ENCODE assay signal across 19 cellular contexts in genomic region chr18:37529863-37530262, GRCh38. TPM values are rescaled to one million over a fixed set of nuclear protein-coding genes. Genes with fewer than 3 reads are reported as not detected.
DNase-seq lines count a peak whose midpoint lies in the region; ATAC-seq, FAIRE-seq and TF ChIP-seq lines count a peak whose summit lies in the region.
"Had no signal": no experiment of that assay in that cellular context is flagged by ENCODE, and none has a peak within 500 bp of the region (broad histone marks: within the 10 kb centered on the region; RNA-seq: fewer than 3 reads in every experiment).

No MANE protein-coding gene starts in this region.

- no peak overlapping the region for H3K4ac ChIP-seq in mesendoderm (ENCODE audit: low read depth, low read length)

- POLR2A ChIA-PET in naive thymus-derived CD8-positive, alpha-beta T cell (lab: Charles Lee) = no interaction called here

- no peak overlapping the region for H3K56ac ChIP-seq in mesendoderm (ENCODE audit: low read length)

- 88 to 92% methylated on average over 2 to 4 of the region's 4 CpGs for WGBS in endodermal cell (ENCODE audit: insufficient coverage in 1 of 2, insufficient read length in 1 of 2), 2 experiments
- WGBS in mesendoderm (ENCODE audit: extremely low coverage, insufficient coverage, low lambda C conversion rate) = no CpG with 5 or more reads among the region's 4 CpGs

- no peaks in the 10 kb centered on the region for H3K9me3 ChIP-seq in endodermal cell (ENCODE audit: control insufficient read depth, low read length)
- H3K9me3 ChIP-seq: SJSA1 had no signal

- FAIRE-seq in D721Med (lab: Jason Lieb, UNC) = no peak
- FAIRE-seq: endometrium had no signal

- H3K4me2 ChIP-seq in mesendoderm (ENCODE audit: low read length) = no peak overlapping the region
- H3K4me2 ChIP-seq: hepatocyte had no signal

- H4K5ac ChIP-seq in mesendoderm (ENCODE audit: low read length) = no peak overlapping the region

- DNase-seq in endodermal cell (no peak), D721Med (ENCODE audit: insufficient read length, low spot score) (no peak), mesendoderm (no peak)
- DNase-seq in naive thymus-derived CD8-positive, alpha-beta T cell = no peak
- DNase-seq in activated naive CD4-positive, alpha-beta T cell treated with anti-CD3 and anti-CD28 coated beads, Interleukin-2, amount 10 ng/mL, durations not matched to agents 7 days and 5 days = no peak
- DNase-seq: activated CD4-positive, alpha-beta T cell treated with anti-CD3 and anti-CD28 coated beads for 1 hour; NCI-H510A treated with DMSO at 0.1 percent for 48 hours; stimulated activated CD4-positive, alpha-beta T cell treated with anti-CD3 and anti-CD28 coated beads, Interleukin-2, amount 100 ng/mL, for 24 hours; stimulated activated naive CD4-positive, alpha-beta T cell treated with Interleukin-2 at 50 U/mL for 16 hours had no signal

- no peaks in the 10 kb centered on the region for H3K4me1 ChIP-seq in endodermal cell (ENCODE audit: control insufficient read depth, insufficient read depth, low read length)
- H3K4me1 ChIP-seq in mesendoderm (ENCODE audit: control insufficient read depth, low read depth, low read length) = no peaks in the 10 kb centered on the region
- H3K4me1 ChIP-seq: parathyroid adenoma, SJSA1 had no signal

- no peaks in the 10 kb centered on the region for H3K79me1 ChIP-seq in mesendoderm (ENCODE audit: low read length)

- H3K27ac ChIP-seq in endodermal cell (ENCODE audit: low read depth, low read length) (no peak overlapping the region), mesendoderm (ENCODE audit: low read depth, low read length) (no peak overlapping the region)
- H3K27ac ChIP-seq: hepatocyte, parathyroid adenoma, SJSA1 had no signal

- H4K8ac ChIP-seq in mesendoderm (ENCODE audit: low read depth, low read length) = no peak overlapping the region

- H2BK15ac ChIP-seq in mesendoderm (replicated peaks; ENCODE audit: low read depth) = no peak overlapping the region

- H2BK120ac ChIP-seq in mesendoderm (ENCODE audit: low read depth, low read length) = no peak overlapping the region

- ATAC-seq in GM18517 (IDR thresholded peaks at IDR 0.05; ENCODE audit: unreplicated experiment) = peak; percentile 95
- peak; percentile 81 for ATAC-seq in GM21390 (IDR thresholded peaks at IDR 0.05; ENCODE audit: unreplicated experiment)
- peak; percentile 96 for ATAC-seq in HG03060 (IDR thresholded peaks at IDR 0.05; ENCODE audit: low read depth, unreplicated experiment)
- ATAC-seq in naive thymus-derived CD8-positive, alpha-beta T cell = no peak
- ATAC-seq: activated T-helper 17 cell treated with anti-CD3 and anti-CD28 coated beads, Interleukin-2, amount 50 U/mL, for 72 hours had no signal

- peaks cover 26% of the 10 kb centered on the region for H3K27me3 Mint-ChIP-seq in endodermal cell (ENCODE audit: insufficient read depth)
- peaks cover 15 to 57% (median 24%) of the 10 kb centered on the region in 5 donors for H3K27me3 Mint-ChIP-seq in naive thymus-derived CD8-positive, alpha-beta T cell
- peaks cover 29% of the 10 kb centered on the region for H3K27me3 Mint-ChIP-seq in activated naive CD4-positive, alpha-beta T cell treated with anti-CD3 and anti-CD28 coated beads, Interleukin-2, amount 10 ng/mL, durations not matched to agents 7 days and 5 days

- H3K23ac ChIP-seq in mesendoderm (ENCODE audit: low read length) = no peak overlapping the region

- H3K36me3 ChIP-seq in endodermal cell (ENCODE audit: control insufficient read depth, insufficient read depth, low read length) (no peaks in the 10 kb centered on the region), mesendoderm (ENCODE audit: control insufficient read depth, insufficient read depth, low read length) (no peaks in the 10 kb centered on the region)
- H3K36me3 ChIP-seq: SJSA1 had no signal

- CTCF ChIA-PET in activated naive CD4-positive, alpha-beta T cell treated with anti-CD3 and anti-CD28 coated beads, Interleukin-2, amount 10 ng/mL, durations not matched to agents 7 days and 5 days (lab: Charles Lee) = no interaction called here

- no peaks in the 10 kb centered on the region for H3K9me3 Mint-ChIP-seq in endodermal cell
- H3K9me3 Mint-ChIP-seq in naive thymus-derived CD8-positive, alpha-beta T cell = peaks cover 0 to 5% (median 0%) of the 10 kb centered on the region in 9 donors
- no peaks in the 10 kb centered on the region for H3K9me3 Mint-ChIP-seq in activated naive CD4-positive, alpha-beta T cell treated with anti-CD3 and anti-CD28 coated beads, Interleukin-2, amount 10 ng/mL, durations not matched to agents 7 days and 5 days
- H3K9me3 Mint-ChIP-seq: activated T-helper 17 cell treated with anti-CD3 and anti-CD28 coated beads, Interleukin-2, amount 50 U/mL, for 72 hours; brain had no signal

- H3K27me3 ChIP-seq in endodermal cell (ENCODE audit: control insufficient read depth, insufficient read depth, low read length, poor library complexity, severe bottlenecking) = peaks cover 30% of the 10 kb centered on the region
- no peaks in the 10 kb centered on the region for H3K27me3 ChIP-seq in mesendoderm (ENCODE audit: insufficient read depth, low read length, poor library complexity)
- H3K27me3 ChIP-seq: SJSA1 had no signal

- no peak overlapping the region for H2BK5ac ChIP-seq in mesendoderm (ENCODE audit: low read length)

- H3K4me1 Mint-ChIP-seq in endodermal cell = peaks cover 4% of the 10 kb centered on the region
- peaks cover 0 to 10% (median 2%) of the 10 kb centered on the region in 4 donors for H3K4me1 Mint-ChIP-seq in naive thymus-derived CD8-positive, alpha-beta T cell
- no peaks in the 10 kb centered on the region for H3K4me1 Mint-ChIP-seq in activated naive CD4-positive, alpha-beta T cell treated with anti-CD3 and anti-CD28 coated beads, Interleukin-2, amount 10 ng/mL, durations not matched to agents 7 days and 5 days
- H3K4me1 Mint-ChIP-seq: activated T-helper 17 cell treated with anti-CD3 and anti-CD28 coated beads, Interleukin-2, amount 50 U/mL, for 72 hours had no signal

- H3K4me3 ChIP-seq in endodermal cell (ENCODE audit: low read length) (no peak overlapping the region), mesendoderm (ENCODE audit: low read length) (no peak overlapping the region)
- H3K4me3 ChIP-seq: hepatocyte, SJSA1 had no signal

- H3K4me3 Mint-ChIP-seq in endodermal cell = no peak overlapping the region
- no peak overlapping the region for H3K4me3 Mint-ChIP-seq in naive thymus-derived CD8-positive, alpha-beta T cell
- no peak overlapping the region for H3K4me3 Mint-ChIP-seq in activated naive CD4-positive, alpha-beta T cell treated with anti-CD3 and anti-CD28 coated beads, Interleukin-2, amount 10 ng/mL, durations not matched to agents 7 days and 5 days
- H3K4me3 Mint-ChIP-seq: activated T-helper 17 cell treated with anti-CD3 and anti-CD28 coated beads, Interleukin-2, amount 50 U/mL, for 72 hours; brain had no signal

- no peak overlapping the region for H2AK5ac ChIP-seq in mesendoderm (ENCODE audit: low read length)

- H3K18ac ChIP-seq in mesendoderm (ENCODE audit: low read length) = no peak overlapping the region

- H3K9ac ChIP-seq in endodermal cell (ENCODE audit: extremely low read depth, low read length, poor library complexity, severe bottlenecking) = no peak overlapping the region
- no peak overlapping the region for H3K9ac ChIP-seq in mesendoderm (ENCODE audit: low read length)
- H3K9ac ChIP-seq: parathyroid adenoma had no signal

- no peak overlapping the region for H3K27ac Mint-ChIP-seq in endodermal cell
- H3K27ac Mint-ChIP-seq in naive thymus-derived CD8-positive, alpha-beta T cell = no peak overlapping the region
- no peak overlapping the region for H3K27ac Mint-ChIP-seq in activated naive CD4-positive, alpha-beta T cell treated with anti-CD3 and anti-CD28 coated beads, Interleukin-2, amount 10 ng/mL, durations not matched to agents 7 days and 5 days
- H3K27ac Mint-ChIP-seq: activated T-helper 17 cell treated with anti-CD3 and anti-CD28 coated beads, Interleukin-2, amount 50 U/mL, for 72 hours; brain had no signal

- H3K79me2 ChIP-seq in mesendoderm (ENCODE audit: control insufficient read depth, insufficient read depth, low read length) = no peaks in the 10 kb centered on the region
- H3K79me2 ChIP-seq: hepatocyte, parathyroid adenoma had no signal

- H3K36me3 Mint-ChIP-seq in endodermal cell (ENCODE audit: low read depth) = no peaks in the 10 kb centered on the region
- H3K36me3 Mint-ChIP-seq in naive thymus-derived CD8-positive, alpha-beta T cell = no peaks in the 10 kb centered on the region
- no peaks in the 10 kb centered on the region for H3K36me3 Mint-ChIP-seq in activated naive CD4-positive, alpha-beta T cell treated with anti-CD3 and anti-CD28 coated beads, Interleukin-2, amount 10 ng/mL, durations not matched to agents 7 days and 5 days

- peak; percentile 12 for TF ChIP-seq CTCF in endodermal cell (conservative IDR thresholded peaks at IDR 0.05)
- TF ChIP-seq CTCF in D721Med (IDR thresholded peaks at IDR 0.05; ENCODE audit: insufficient read depth, missing control alignments) = no peak

RNA-seq across cellular contexts. Expression of gene CELF4, which starts 35.7 kb away (rescaled TPM):
- 1 to 10 TPM; 5.7 to 6.7 TPM for total RNA-seq in endodermal cell
- polyA plus RNA-seq in endodermal cell (2013, experiment 1 of 2) = 3.2 TPM
- polyA plus RNA-seq in endodermal cell (2013, experiment 2 of 2) = 3.6 TPM
- total RNA-seq in naive thymus-derived CD8-positive, alpha-beta T cell = not detected
- polyA plus RNA-seq in naive thymus-derived CD8-positive, alpha-beta T cell = under 1 TPM in 2 of 3 donors, not detected in 1; 0.08 to 0.43 TPM
- 1.9 TPM for polyA plus RNA-seq in mesendoderm (2013, experiment 1 of 2)
- polyA plus RNA-seq in mesendoderm (2013, experiment 2 of 2) = 2.3 TPM
- total RNA-seq: activated T-helper 17 cell treated with anti-CD3 and anti-CD28 coated beads, Interleukin-2, amount 50 U/mL, for 72 hours; M059J; SJSA1 had no signal

Comparison
In these comparisons a context has a peak if more than half of its experiments do, and no peak if none do; other contexts are left out.
1. ATAC-seq: peak in GM18517 (single experiment), GM21390 (single experiment) and HG03060 (single experiment); none in naive thymus-derived CD8-positive, alpha-beta T cell (0 of 2).
2. RNA of gene CELF4, which starts 35.7 kb away (total RNA-seq): 5.7 to 6.7 TPM in endodermal cell; not detected in naive thymus-derived CD8-positive, alpha-beta T cell; every median in the first group is over 4 times any median in the second.